Comparison of ENCODE assay signal across 28 cellular contexts in genomic region chr18:13025233-13025632, GRCh38.
"Had no signal": no experiment of that assay in that cellular context is flagged by ENCODE, and none has a peak within 500 bp of the region (broad histone marks: within the 10 kb centered on the region; RNA-seq: fewer than 3 reads in every experiment).

No MANE protein-coding gene starts in this region.

- H3K27ac Mint-ChIP-seq: naive B cell; natural killer cell; nephron progenitor cell; neural progenitor cell; progenitor cell of endocrine pancreas; stimulated activated naive B cell treated with anti-CD40 and anti-IgM and Interleukin-4, amounts not matched to agents 10 μg/mL and 1 μg/mL and 100 μg/mL, for 72 hours had no signal

- H3K27me3 ChIP-seq: left lung, neural progenitor cell, ovary, right atrium auricular region, stomach, testis, thyroid gland, transverse colon, upper lobe of left lung had no signal

- H3K27ac ChIP-seq: left lung, lower lobe of right lung, neural progenitor cell, ovary, right atrium auricular region, skin epidermis, stomach, testis, thyroid gland, transverse colon, upper lobe of left lung had no signal

- ATAC-seq: left colon; left lung; lower lobe of right lung; natural killer cell; sciatic nerve; stimulated activated naive B cell treated with anti-CD40 and anti-IgM and Interleukin-4, amounts not matched to agents 10 μg/mL and 1 μg/mL and 100 μg/mL, for 72 hours; stimulated activated naive CD8-positive, alpha-beta T cell treated with anti-CD3 and anti-CD28 coated beads, Interleukin-15, Interleukin-2, amounts not matched to agents 100 U/mL and 50 U/mL, for 24 hours had no signal

- H3K4me3 ChIP-seq: left lung, lower lobe of right lung, neural progenitor cell, ovary, right atrium auricular region, skin epidermis, stomach, testis, thyroid gland, transverse colon, upper lobe of left lung had no signal

- H3K27me3 Mint-ChIP-seq: naive B cell; progenitor cell of endocrine pancreas; stimulated activated naive B cell treated with anti-CD40 and anti-IgM and Interleukin-4, amounts not matched to agents 10 μg/mL and 1 μg/mL and 100 μg/mL, for 72 hours had no signal

- H3K4me1 Mint-ChIP-seq: nephron progenitor cell, neural progenitor cell had no signal

- H3K36me3 ChIP-seq: ovary had no signal

- DNase-seq: hypothalamus; immature natural killer cell; kidney; left colon; left lung; lower lobe of right lung; mammary epithelial cell; mesenchymal stem cell; naive B cell; natural killer cell; nephron progenitor cell; ovary; stimulated activated CD4-positive, alpha-beta T cell treated with anti-CD3 and anti-CD28 coated beads, Interleukin-12 subunit alpha, Interleukin-12 subunit beta, amount 100 ng/mL, for 4 hours; stimulated activated CD4-positive, alpha-beta T cell treated with anti-CD3 and anti-CD28 coated beads, Interleukin-15, amount 100 ng/mL, for 24 hours; stimulated activated CD4-positive, alpha-beta T cell treated with anti-CD3 and anti-CD28 coated beads, Interleukin-2, amount 100 ng/mL, for 24 hours; stimulated activated CD4-positive, alpha-beta T cell treated with anti-CD3 and anti-CD28 coated beads, Interleukin-4, amount 100 ng/mL, for 1 hour; stimulated activated naive B cell treated with anti-CD40 and anti-IgM and Interleukin-4, amounts not matched to agents 10 μg/mL and 1 μg/mL and 100 μg/mL, for 72 hours; stimulated activated naive CD8-positive, alpha-beta T cell treated with anti-CD3 and anti-CD28 coated beads, Interleukin-15, Interleukin-2, amounts not matched to agents 100 U/mL and 50 U/mL, for 24 hours; stomach; testis; thyroid gland; transverse colon; upper lobe of left lung had no signal

- H2AFZ ChIP-seq: neural progenitor cell had no signal

- H3K9me3 Mint-ChIP-seq: immature natural killer cell; naive B cell; natural killer cell; stimulated activated naive B cell treated with anti-CD40 and anti-IgM and Interleukin-4, amounts not matched to agents 10 μg/mL and 1 μg/mL and 100 μg/mL, for 72 hours had no signal

- H3K4me3 Mint-ChIP-seq: immature natural killer cell; naive B cell; natural killer cell; nephron progenitor cell; neural progenitor cell; stimulated activated naive B cell treated with anti-CD40 and anti-IgM and Interleukin-4, amounts not matched to agents 10 μg/mL and 1 μg/mL and 100 μg/mL, for 72 hours had no signal

- H3K4me1 ChIP-seq: left lung, lower lobe of right lung, transverse colon, upper lobe of left lung had no signal

- H3K9me3 ChIP-seq: ovary, right atrium auricular region, stomach, testis, thyroid gland, upper lobe of left lung had no signal

- H3K4me2 ChIP-seq: neural progenitor cell had no signal

- H3K9ac ChIP-seq: neural progenitor cell had no signal
